In the genomic region with DNA sequence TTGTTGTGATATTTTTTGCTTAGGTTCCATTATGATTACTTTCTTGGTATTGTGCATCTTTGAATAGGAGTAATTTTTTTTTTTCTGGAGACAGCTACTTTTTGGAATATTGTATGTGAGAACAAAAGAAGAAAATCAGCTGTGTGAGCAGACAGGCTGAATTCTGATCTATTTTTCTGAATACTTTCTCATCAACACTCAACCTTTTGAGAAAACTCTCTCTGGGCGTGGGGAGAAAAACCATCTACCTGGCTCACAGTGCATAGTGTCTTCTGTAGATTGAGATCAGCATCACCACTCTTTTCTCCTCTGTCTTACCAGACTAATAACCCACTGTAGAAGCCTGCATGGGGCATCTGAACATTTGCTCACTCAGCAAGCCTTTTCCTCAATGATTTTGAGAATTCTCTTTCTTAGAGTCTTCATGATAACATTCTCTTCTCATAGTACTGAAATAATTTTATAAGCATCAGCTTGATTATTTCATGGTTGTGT, we compare ENCODE assay signal across 20 cellular contexts. TPM values are rescaled to one million over a fixed set of nuclear protein-coding genes. Genes with fewer than 3 reads are reported as not detected.
"Had no signal": no experiment of that assay in that cellular context is flagged by ENCODE, and none has a peak within 500 bp of the region (broad histone marks: within the 10 kb centered on the region; RNA-seq: fewer than 3 reads in every experiment).

No MANE protein-coding gene starts in this region.

- H3K27me3 Mint-ChIP-seq: central memory CD8-positive, alpha-beta T cell had no signal

- H3K4me1 ChIP-seq: esophagus muscularis mucosa, right atrium auricular region, sigmoid colon, tibial artery had no signal

- H3K36me3 ChIP-seq: esophagus muscularis mucosa, right atrium auricular region, sigmoid colon, tibial artery had no signal

- H3K9me3 Mint-ChIP-seq: neural crest cell had no signal

- ATAC-seq: mucosa of descending colon, natural killer cell had no signal

- H3K27ac ChIP-seq: dorsolateral prefrontal cortex, epithelial cell of prostate, esophagus muscularis mucosa, right atrium auricular region, sigmoid colon, tibial artery had no signal

- H3K36me3 Mint-ChIP-seq: immature natural killer cell, natural killer cell had no signal

- H3K27me3 ChIP-seq: dorsolateral prefrontal cortex, esophagus muscularis mucosa, right atrium auricular region, sigmoid colon, tibial artery had no signal

- H3K27ac Mint-ChIP-seq: immature natural killer cell, natural killer cell had no signal

- H3K4me3 Mint-ChIP-seq: central memory CD8-positive, alpha-beta T cell; immature natural killer cell; natural killer cell; neural crest cell had no signal

- DNase-seq: cortex of kidney; dorsolateral prefrontal cortex; effector memory CD4-positive, alpha-beta T cell; foreskin fibroblast; immature natural killer cell; kidney glomerular epithelial cell; mucosa of descending colon; natural killer cell; sigmoid colon; small intestine; stimulated activated CD4-positive, alpha-beta T cell treated with anti-CD3 and anti-CD28 coated beads, Interleukin-12 subunit alpha, Interleukin-12 subunit beta, amount 100 ng/mL, for 4 hours; stimulated activated naive CD4-positive, alpha-beta T cell treated with Interleukin-2 at 50 U/mL for 16 hours; tibial artery had no signal

- H3K9me3 ChIP-seq: esophagus muscularis mucosa, mucosa of descending colon, right atrium auricular region, sigmoid colon, tibial artery had no signal

- H3K4me3 ChIP-seq: dorsolateral prefrontal cortex, esophagus muscularis mucosa, mucosa of descending colon, right atrium auricular region, sigmoid colon, tibial artery had no signal

- H3K4me1 Mint-ChIP-seq: central memory CD8-positive, alpha-beta T cell; immature natural killer cell; natural killer cell had no signal

RNA-seq across cellular contexts. Expression of a gene that starts 3.3 kb away (rescaled TPM):
- total RNA-seq: myocyte, natural killer cell, neural crest cell, osteocyte, right atrium auricular region had no signal
- polyA plus RNA-seq: immature natural killer cell had no signal
